7 cellular contexts compared by ENCODE assay signal in genomic region chr19:18541992-18542935, GRCh38. TPM values are rescaled to one million over a fixed set of nuclear protein-coding genes. Genes with fewer than 3 reads are reported as not detected.
A peak's percentile ranks its signal among the peaks of the same experiment; 100 is the strongest.
DNase-seq lines count a peak whose midpoint lies in the region; TF ChIP-seq lines count a peak whose summit lies in the region.

No MANE protein-coding gene starts in this region.

- no peak for DNase-seq in HL-60 (ENCODE audit: low read depth in 1 of 2, low spot score in 1 of 2)
- DNase-seq in activated CD4-positive, alpha-beta memory T cell treated with anti-CD3 and anti-CD28 coated beads, Interleukin-2, amount 10 ng/mL, durations not matched to agents 7 days and 5 days: peak; percentile 19
- DNase-seq in right atrium auricular region (ENCODE audit: low spot score): no peak
- DNase-seq in NCI-H2171 (lab: John Stamatoyannopoulos, UW): no peak
- no peak for DNase-seq in activated CD4-positive, CD25-positive, alpha-beta regulatory T cell treated with anti-CD3 and anti-CD28 coated beads, Interleukin-2, amount 50 U/mL, for 72 hours
- no peak for DNase-seq in AG08396 (ENCODE audit: low spot score)

- H3K36me3 ChIP-seq in right atrium auricular region: peaks cover 38% of the 10 kb centered on the region

- H3K4me3 Mint-ChIP-seq in activated CD4-positive, alpha-beta memory T cell treated with anti-CD3 and anti-CD28 coated beads, Interleukin-2, amount 10 ng/mL, durations not matched to agents 7 days and 5 days: peak overlapping the region; percentile 86

- peaks cover 0 to 20% of the 10 kb centered on the region in 2 donors for H3K4me1 ChIP-seq in right atrium auricular region

- peak overlapping the region; percentile 84 for H3K27ac Mint-ChIP-seq in activated CD4-positive, alpha-beta memory T cell treated with anti-CD3 and anti-CD28 coated beads, Interleukin-2, amount 10 ng/mL, durations not matched to agents 7 days and 5 days

- TF ChIP-seq CTCF in HL-60 (IDR thresholded peaks at IDR 0.05; ENCODE audit: insufficient read depth, low read length): no peak
- TF ChIP-seq CTCF in right atrium auricular region (IDR thresholded peaks at IDR 0.05): no peak

- peak overlapping the region; percentile 1; the same call in 1 of the 2 replicates for H3K27ac ChIP-seq in HL-60 (replicated peaks)
- H3K27ac ChIP-seq in right atrium auricular region: peak overlapping the region; percentile 91 to 92
- peak overlapping the region; percentile 86 to 97 (median 92) for H3K27ac ChIP-seq in skin epidermis

- POLR2A ChIA-PET in activated CD4-positive, alpha-beta memory T cell treated with anti-CD3 and anti-CD28 coated beads, Interleukin-2, amount 10 ng/mL, durations not matched to agents 7 days and 5 days (lab: Charles Lee): interaction anchor here (0.7 to 5.3 kb wide), 7 partner anchors 10 to 377 kb away, joined by 3 to 38 read pairs (median 6); partner anchors contain the start of genes COPE, DDX49, KXD1 and REX1BD

- no peaks in the 10 kb centered on the region for H3K9me3 ChIP-seq in right atrium auricular region

- CTCF ChIA-PET in activated CD4-positive, alpha-beta memory T cell treated with anti-CD3 and anti-CD28 coated beads, Interleukin-2, amount 10 ng/mL, durations not matched to agents 7 days and 5 days (lab: Charles Lee): interaction anchor here (0.7 to 4.1 kb wide), 5 partner anchors 16 to 305 kb away, joined by 3 to 30 read pairs (median 4); partner anchors contain the start of gene REX1BD

- H3K4me3 ChIP-seq in HL-60 (replicated peaks; ENCODE audit: insufficient read depth, low read length) (peak overlapping the region; percentile 84), right atrium auricular region (peak overlapping the region; percentile 88 to 90), skin epidermis (peak overlapping the region; percentile 58 to 82 (median 66))

- peaks cover 31% of the 10 kb centered on the region for H3K4me1 Mint-ChIP-seq in activated CD4-positive, alpha-beta memory T cell treated with anti-CD3 and anti-CD28 coated beads, Interleukin-2, amount 10 ng/mL, durations not matched to agents 7 days and 5 days

- no peaks in the 10 kb centered on the region for H3K27me3 ChIP-seq in HL-60 (ENCODE audit: insufficient read depth, poor library complexity, severe bottlenecking)
- no peaks in the 10 kb centered on the region for H3K27me3 ChIP-seq in right atrium auricular region

- H3K9me3 Mint-ChIP-seq in activated CD4-positive, alpha-beta memory T cell treated with anti-CD3 and anti-CD28 coated beads, Interleukin-2, amount 10 ng/mL, durations not matched to agents 7 days and 5 days: no peaks in the 10 kb centered on the region

- peaks cover 34% of the 10 kb centered on the region for H3K36me3 Mint-ChIP-seq in activated CD4-positive, alpha-beta memory T cell treated with anti-CD3 and anti-CD28 coated beads, Interleukin-2, amount 10 ng/mL, durations not matched to agents 7 days and 5 days (ENCODE audit: low read depth)

- no peaks in the 10 kb centered on the region for H3K27me3 Mint-ChIP-seq in activated CD4-positive, alpha-beta memory T cell treated with anti-CD3 and anti-CD28 coated beads, Interleukin-2, amount 10 ng/mL, durations not matched to agents 7 days and 5 days

RNA-seq across cellular contexts. Expression of gene FKBP8, which starts 1.1 kb away (rescaled TPM):
- total RNA-seq in activated CD4-positive, alpha-beta memory T cell treated with anti-CD3 and anti-CD28 coated beads, Interleukin-2, amount 10 ng/mL, durations not matched to agents 7 days and 5 days: 100 to 1,000 TPM; 263 TPM
- total RNA-seq in right atrium auricular region: 100 to 1,000 TPM; 192 to 345 TPM

RNA-seq across cellular contexts. Expression of gene KXD1, which starts 15.4 kb away (rescaled TPM):
- total RNA-seq in activated CD4-positive, alpha-beta memory T cell treated with anti-CD3 and anti-CD28 coated beads, Interleukin-2, amount 10 ng/mL, durations not matched to agents 7 days and 5 days: 10 to 100 TPM; 93.0 to 99.1 TPM
- 100 to 1,000 TPM in 1 of 2 donors, 10 to 100 TPM in 1; 60.7 to 114 TPM for total RNA-seq in right atrium auricular region

RNA-seq across cellular contexts. Expression of gene ELL, which starts 20.4 kb away (rescaled TPM):
- 10 to 100 TPM; 26.2 to 26.3 TPM for total RNA-seq in activated CD4-positive, alpha-beta memory T cell treated with anti-CD3 and anti-CD28 coated beads, Interleukin-2, amount 10 ng/mL, durations not matched to agents 7 days and 5 days
- 10 to 100 TPM; 12.4 to 17.5 TPM for total RNA-seq in right atrium auricular region

RNA-seq across cellular contexts. Expression of gene UBA52, which starts 29.4 kb away (rescaled TPM):
- 1,000 to 10,000 TPM; 1,374 to 1,409 TPM for total RNA-seq in activated CD4-positive, alpha-beta memory T cell treated with anti-CD3 and anti-CD28 coated beads, Interleukin-2, amount 10 ng/mL, durations not matched to agents 7 days and 5 days
- 100 to 1,000 TPM; 272 to 543 TPM for total RNA-seq in right atrium auricular region

RNA-seq across cellular contexts. Expression of gene REX1BD, which starts 46.3 kb away (rescaled TPM):
- total RNA-seq in activated CD4-positive, alpha-beta memory T cell treated with anti-CD3 and anti-CD28 coated beads, Interleukin-2, amount 10 ng/mL, durations not matched to agents 7 days and 5 days: 10 to 100 TPM; 81.2 to 83.3 TPM
- total RNA-seq in right atrium auricular region: 100 to 1,000 TPM; 119 to 171 TPM

Comparison
In these comparisons a context has a peak if more than half of its experiments do, and no peak if none do; other contexts are left out.
1. H3K27ac ChIP-seq: peak in every context shown above with its lines; median percentile 92 in skin epidermis; 92 in right atrium auricular region; 1 in HL-60.